In the genomic region with DNA sequence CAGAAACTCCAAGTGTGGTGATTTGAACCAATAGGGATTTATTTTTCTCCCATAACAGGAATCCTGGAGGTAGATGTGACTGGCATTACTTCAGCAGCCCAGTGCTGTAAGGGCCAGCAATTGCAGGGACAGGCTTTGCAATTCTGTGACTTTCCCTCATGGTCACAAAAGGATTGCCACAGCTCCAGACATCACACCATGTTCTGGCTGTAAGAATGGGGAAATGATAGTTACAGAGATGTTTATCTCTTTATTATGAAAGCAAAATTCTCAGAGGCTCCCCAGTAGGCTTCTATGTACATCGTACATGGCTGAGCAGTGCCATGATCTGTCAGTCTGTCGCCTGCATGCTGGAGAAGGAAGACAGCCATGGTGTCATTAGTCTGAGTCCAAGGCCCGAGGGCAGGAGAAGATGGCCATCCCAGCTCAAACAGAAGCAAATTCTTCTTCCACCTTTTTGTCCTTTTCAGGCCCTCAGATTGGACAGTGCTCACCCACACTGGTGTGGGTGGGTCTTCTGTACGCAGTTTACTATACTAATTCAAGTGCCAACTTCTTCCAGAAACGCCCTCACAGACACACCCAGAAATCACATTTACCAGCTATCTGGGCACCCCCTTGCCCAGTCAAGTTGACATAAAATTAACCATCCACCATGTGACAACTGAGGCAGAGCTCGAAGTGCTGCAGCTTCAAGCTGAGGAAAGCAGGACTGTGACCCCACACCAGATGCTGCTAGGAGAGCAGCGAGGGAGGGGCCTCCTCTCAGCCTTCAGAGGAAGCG, we compare ENCODE assay signal across 1 cellular context.
TF ChIP-seq lines count a peak whose summit lies in the region.

No MANE protein-coding gene starts in this region.

TF ChIP-seq in K562, 482 proteins besides CTCF, POLR2A, EP300 and RAD21:
- peak in 1 of 2 experiments; percentile 15; a peak in 1 of 4 replicates for TF ChIP-seq RCOR1 (IDR thresholded peaks at IDR 0.05; ENCODE audit: borderline replicate concordance in 1 of 2, low read depth in 2 of 2, low read length in 2 of 2)
- TF ChIP-seq, protein P1, sequence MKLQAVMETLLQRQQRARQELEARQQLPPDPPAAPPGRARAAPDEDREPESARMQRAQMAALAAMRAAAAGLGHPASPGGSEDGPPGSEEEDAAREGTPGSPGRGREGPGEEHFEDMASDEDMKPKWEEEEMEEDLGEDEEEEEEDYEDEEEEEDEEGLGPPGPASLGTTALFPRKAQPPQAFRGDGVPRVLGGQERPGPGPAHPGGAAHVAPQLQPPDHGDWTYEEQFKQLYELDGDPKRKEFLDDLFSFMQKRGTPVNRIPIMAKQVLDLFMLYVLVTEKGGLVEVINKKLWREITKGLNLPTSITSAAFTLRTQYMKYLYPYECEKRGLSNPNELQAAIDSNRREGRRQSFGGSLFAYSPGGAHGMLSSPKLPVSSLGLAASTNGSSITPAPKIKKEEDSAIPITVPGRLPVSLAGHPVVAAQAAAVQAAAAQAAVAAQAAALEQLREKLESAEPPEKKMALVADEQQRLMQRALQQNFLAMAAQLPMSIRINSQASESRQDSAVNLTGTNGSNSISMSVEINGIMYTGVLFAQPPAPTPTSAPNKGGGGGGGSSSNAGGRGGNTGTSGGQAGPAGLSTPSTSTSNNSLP (IDR thresholded peaks at IDR 0.05; ENCODE audit: borderline replicate concordance, low read depth, low read length), result no peak
- TF ChIP-seq RBM25 (IDR thresholded peaks at IDR 0.05; ENCODE audit: low read depth, low read length, severe bottlenecking), result peak; percentile 97
- no peak for TF ChIP-seq SAP30 (IDR thresholded peaks at IDR 0.05; ENCODE audit: borderline replicate concordance, insufficient read depth, low read depth, low read length, poor library complexity, severe bottlenecking)
- TF ChIP-seq PTBP1 (IDR thresholded peaks at IDR 0.05; ENCODE audit: low read depth, low read length), result 0 out of 2 replicates have a peak, but pooled peaks have one; percentile 61
- no peak for TF ChIP-seq ZNF695 (CRISPR knock-in tag; IDR thresholded peaks at IDR 0.05)
- TF ChIP-seq SMARCA5 (IDR thresholded peaks at IDR 0.05), result peak; percentile 70; the same call in 1 of the 2 replicates
- peak in 1 of 2 experiments; percentile 41; a peak in 1 of 3 replicates for TF ChIP-seq CBX3 (IDR thresholded peaks at IDR 0.05; ENCODE audit: borderline replicate concordance in 1 of 2, low read length in 2 of 2)
- peak; percentile 65; the same call in 1 of the 2 replicates for TF ChIP-seq BCOR (IDR thresholded peaks at IDR 0.05)
- peak; percentile 71 for TF ChIP-seq ADNP (tag; IDR thresholded peaks at IDR 0.05)
- TF ChIP-seq, protein P2, sequence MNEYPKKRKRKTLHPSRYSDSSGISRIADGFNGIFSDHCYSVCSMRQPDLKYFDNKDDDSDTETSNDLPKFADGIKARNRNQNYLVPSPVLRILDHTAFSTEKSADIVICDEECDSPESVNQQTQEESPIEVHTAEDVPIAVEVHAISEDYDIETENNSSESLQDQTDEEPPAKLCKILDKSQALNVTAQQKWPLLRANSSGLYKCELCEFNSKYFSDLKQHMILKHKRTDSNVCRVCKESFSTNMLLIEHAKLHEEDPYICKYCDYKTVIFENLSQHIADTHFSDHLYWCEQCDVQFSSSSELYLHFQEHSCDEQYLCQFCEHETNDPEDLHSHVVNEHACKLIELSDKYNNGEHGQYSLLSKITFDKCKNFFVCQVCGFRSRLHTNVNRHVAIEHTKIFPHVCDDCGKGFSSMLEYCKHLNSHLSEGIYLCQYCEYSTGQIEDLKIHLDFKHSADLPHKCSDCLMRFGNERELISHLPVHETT (CRISPR knock-in tag; conservative IDR thresholded peaks at IDR 0.05 in 1 of 2, IDR thresholded peaks at IDR 0.05 in 1 of 2), result no peak
- no peak for TF ChIP-seq ZNF121 (CRISPR knock-in tag; conservative IDR thresholded peaks at IDR 0.05)
- TF ChIP-seq HLTF (IDR thresholded peaks at IDR 0.05), result peak; percentile 61; the same call in 1 of the 2 replicates
- no peak for TF ChIP-seq STAT5A (IDR thresholded peaks at IDR 0.05; ENCODE audit: borderline replicate concordance, low read length)
TF ChIP-seq in K562: peak in this region for 8.
